32 cellular contexts compared by ENCODE assay signal in genomic region chr9:119634036-119634435, GRCh38.
"Had no signal": no experiment of that assay in that cellular context is flagged by ENCODE, and none has a peak within 500 bp of the region (broad histone marks: within the 10 kb centered on the region; RNA-seq: fewer than 3 reads in every experiment).

No MANE protein-coding gene starts in this region.

- H3K9me3 Mint-ChIP-seq: activated B cell treated with CpG ODN at 0.5 μM for 24 hours; activated naive CD8-positive, alpha-beta T cell treated with anti-CD3 and anti-CD28 coated beads, Interleukin-2, amount 10 ng/mL, durations not matched to agents 7 days and 5 days had no signal

- H3K36me3 Mint-ChIP-seq: activated CD8-positive, alpha-beta memory T cell treated with anti-CD3 and anti-CD28 coated beads, Interleukin-2, amount 10 ng/mL, durations not matched to agents 7 days and 5 days; activated naive CD4-positive, alpha-beta T cell treated with anti-CD3 and anti-CD28 coated beads, Interleukin-2, amount 10 ng/mL, durations not matched to agents 7 days and 5 days; activated naive CD4-positive, alpha-beta T cell treated with anti-CD3 and anti-CD28 coated beads, Interleukin-2, amount 50 U/mL, for 24 hours; activated naive CD8-positive, alpha-beta T cell; activated naive CD8-positive, alpha-beta T cell treated with anti-CD3 and anti-CD28 coated beads, Interleukin-2, amount 10 ng/mL, durations not matched to agents 7 days and 5 days had no signal

- ATAC-seq: activated CD8-positive, alpha-beta memory T cell treated with anti-CD3 and anti-CD28 coated beads, Interleukin-2, amount 10 ng/mL, durations not matched to agents 7 days and 5 days; activated CD8-positive, alpha-beta T cell treated with anti-CD3 and anti-CD28 coated beads, Interleukin-2, amount 10 ng/mL, durations not matched to agents 7 days and 5 days; activated naive CD8-positive, alpha-beta T cell treated with anti-CD3 and anti-CD28 coated beads, Interleukin-2, amount 50 U/mL, for 24 hours; body of pancreas had no signal

- DNase-seq: activated B cell treated with CpG ODN at 0.5 μM for 24 hours; activated CD4-positive, alpha-beta memory T cell treated with anti-CD3 and anti-CD28 coated beads, Interleukin-2, amount 10 ng/mL, durations not matched to agents 7 days and 5 days; activated CD4-positive, alpha-beta T cell treated with anti-CD3 and anti-CD28 coated beads for 4 hours; activated CD4-positive, alpha-beta T cell treated with anti-CD3 and anti-CD28 coated beads, Interleukin-2, amount 10 ng/mL, durations not matched to agents 24 days and 14 days; activated CD4-positive, alpha-beta T cell treated with anti-CD3 and anti-CD28 coated beads, Interleukin-2, amount 50 U/mL, for 1 hour; activated CD4-positive, alpha-beta T cell treated with anti-CD3 and anti-CD28 coated beads, Interleukin-2, amount 50 U/mL, for 4 hours; activated CD4-positive, CD25-positive, alpha-beta regulatory T cell treated with anti-CD3 and anti-CD28 coated beads, Interleukin-2, amount 50 U/mL, for 72 hours; activated CD8-positive, alpha-beta memory T cell treated with anti-CD3 and anti-CD28 coated beads for 24 hours; activated CD8-positive, alpha-beta memory T cell treated with anti-CD3 and anti-CD28 coated beads, Interleukin-2, amount 10 ng/mL, durations not matched to agents 7 days and 5 days; activated CD8-positive, alpha-beta memory T cell treated with anti-CD3 and anti-CD28 coated beads, Interleukin-2, amount 50 U/mL, for 48 hours; activated CD8-positive, alpha-beta T cell treated with anti-CD3 and anti-CD28 coated beads, Interleukin-2, amount 10 ng/mL, durations not matched to agents 7 days and 5 days; activated effector memory CD4-positive, alpha-beta T cell treated with Interleukin-2 at 50 U/mL for 16 hours; activated gamma-delta T cell; activated naive CD4-positive, alpha-beta T cell treated with anti-CD3 and anti-CD28 coated beads, Interleukin-2, amount 10 ng/mL, durations not matched to agents 7 days and 5 days; activated naive CD4-positive, alpha-beta T cell treated with Interleukin-2 at 50 U/mL for 16 hours; activated naive CD8-positive, alpha-beta T cell treated with anti-CD3 and anti-CD28 coated beads, Interleukin-2, amount 10 ng/mL, durations not matched to agents 7 days and 5 days; activated naive CD8-positive, alpha-beta T cell treated with anti-CD3 and anti-CD28 coated beads, Interleukin-2, amount 50 U/mL, for 24 hours; activated T-cell treated with anti-CD3 and anti-CD28 coated beads, Interleukin-2, amount 50 U/mL, for 24 hours; activated T-cell treated with anti-CD3 and anti-CD28 coated beads, Interleukin-2, amount 50 U/mL, for 48 hours; amygdala; aorta; body of pancreas; brain microvascular endothelial cell; central memory CD4-positive, alpha-beta T cell; colonic mucosa; T-helper 2 cell; T-helper 9 cell had no signal

- H3K4me1 Mint-ChIP-seq: activated B cell treated with CpG ODN at 0.5 μM for 24 hours; activated CD4-positive, alpha-beta memory T cell treated with anti-CD3 and anti-CD28 coated beads, Interleukin-2, amount 10 ng/mL, durations not matched to agents 7 days and 5 days; activated CD4-positive, alpha-beta T cell treated with anti-CD3 and anti-CD28 coated beads, Interleukin-2, amount 10 ng/mL, durations not matched to agents 24 days and 14 days; activated CD8-positive, alpha-beta memory T cell treated with anti-CD3 and anti-CD28 coated beads, Interleukin-2, amount 10 ng/mL, durations not matched to agents 7 days and 5 days; activated naive CD4-positive, alpha-beta T cell treated with anti-CD3 and anti-CD28 coated beads, Interleukin-2, amount 10 ng/mL, durations not matched to agents 7 days and 5 days; activated naive CD4-positive, alpha-beta T cell treated with anti-CD3 and anti-CD28 coated beads, Interleukin-2, amount 50 U/mL, for 24 hours; activated naive CD8-positive, alpha-beta T cell treated with anti-CD3 and anti-CD28 coated beads, Interleukin-2, amount 10 ng/mL, durations not matched to agents 7 days and 5 days; activated naive CD8-positive, alpha-beta T cell treated with anti-CD3 and anti-CD28 coated beads, Interleukin-2, amount 50 U/mL, for 24 hours had no signal

- H3K27me3 Mint-ChIP-seq: activated B cell treated with CpG ODN at 0.5 μM for 24 hours; activated CD4-positive, alpha-beta memory T cell treated with anti-CD3 and anti-CD28 coated beads, Interleukin-2, amount 10 ng/mL, durations not matched to agents 7 days and 5 days; activated CD4-positive, alpha-beta T cell treated with anti-CD3 and anti-CD28 coated beads, Interleukin-2, amount 10 ng/mL, durations not matched to agents 24 days and 14 days; activated CD8-positive, alpha-beta memory T cell treated with anti-CD3 and anti-CD28 coated beads, Interleukin-2, amount 10 ng/mL, durations not matched to agents 7 days and 5 days; activated naive CD4-positive, alpha-beta T cell treated with anti-CD3 and anti-CD28 coated beads, Interleukin-2, amount 10 ng/mL, durations not matched to agents 7 days and 5 days; activated naive CD4-positive, alpha-beta T cell treated with anti-CD3 and anti-CD28 coated beads, Interleukin-2, amount 50 U/mL, for 24 hours; activated naive CD8-positive, alpha-beta T cell; activated naive CD8-positive, alpha-beta T cell treated with anti-CD3 and anti-CD28 coated beads, Interleukin-2, amount 10 ng/mL, durations not matched to agents 7 days and 5 days; activated naive CD8-positive, alpha-beta T cell treated with anti-CD3 and anti-CD28 coated beads, Interleukin-2, amount 50 U/mL, for 24 hours; activated T-cell treated with anti-CD3 and anti-CD28 coated beads, Interleukin-2, amount 50 U/mL, for 24 hours had no signal

- H3K4me3 Mint-ChIP-seq: activated B cell treated with CpG ODN at 0.5 μM for 24 hours; activated CD4-positive, alpha-beta memory T cell treated with anti-CD3 and anti-CD28 coated beads, Interleukin-2, amount 10 ng/mL, durations not matched to agents 7 days and 5 days; activated CD4-positive, alpha-beta T cell treated with anti-CD3 and anti-CD28 coated beads, Interleukin-2, amount 10 ng/mL, durations not matched to agents 24 days and 14 days; activated CD8-positive, alpha-beta memory T cell treated with anti-CD3 and anti-CD28 coated beads, Interleukin-2, amount 10 ng/mL, durations not matched to agents 7 days and 5 days; activated CD8-positive, alpha-beta T cell treated with anti-CD3 and anti-CD28 coated beads, Interleukin-2, amount 10 ng/mL, durations not matched to agents 7 days and 5 days; activated naive CD4-positive, alpha-beta T cell treated with anti-CD3 and anti-CD28 coated beads, Interleukin-2, amount 10 ng/mL, durations not matched to agents 7 days and 5 days; activated naive CD4-positive, alpha-beta T cell treated with anti-CD3 and anti-CD28 coated beads, Interleukin-2, amount 50 U/mL, for 24 hours; activated naive CD8-positive, alpha-beta T cell; activated naive CD8-positive, alpha-beta T cell treated with anti-CD3 and anti-CD28 coated beads, Interleukin-2, amount 10 ng/mL, durations not matched to agents 7 days and 5 days; activated naive CD8-positive, alpha-beta T cell treated with anti-CD3 and anti-CD28 coated beads, Interleukin-2, amount 50 U/mL, for 24 hours; activated T-cell treated with anti-CD3 and anti-CD28 coated beads, Interleukin-2, amount 50 U/mL, for 24 hours; T-helper 1 cell treated with Interleukin-12 subunit alpha and Interleukin-12 subunit beta and Interleukin-4 antibody, amounts not matched to agents 30 μg/mL and 1 μg/mL, for 36 hours; T-helper 2 cell treated with Interferon-gamma antibody and Interleukin-4, amounts not matched to agents 5 μg/mL and 100 μg/mL, for 36 hours had no signal

- H3K27ac Mint-ChIP-seq: activated B cell treated with CpG ODN at 0.5 μM for 24 hours; activated CD4-positive, alpha-beta memory T cell treated with anti-CD3 and anti-CD28 coated beads, Interleukin-2, amount 10 ng/mL, durations not matched to agents 7 days and 5 days; activated CD4-positive, alpha-beta T cell treated with anti-CD3 and anti-CD28 coated beads, Interleukin-2, amount 10 ng/mL, durations not matched to agents 24 days and 14 days; activated CD8-positive, alpha-beta memory T cell treated with anti-CD3 and anti-CD28 coated beads, Interleukin-2, amount 10 ng/mL, durations not matched to agents 7 days and 5 days; activated CD8-positive, alpha-beta T cell treated with anti-CD3 and anti-CD28 coated beads, Interleukin-2, amount 10 ng/mL, durations not matched to agents 7 days and 5 days; activated naive CD4-positive, alpha-beta T cell treated with anti-CD3 and anti-CD28 coated beads, Interleukin-2, amount 10 ng/mL, durations not matched to agents 7 days and 5 days; activated naive CD4-positive, alpha-beta T cell treated with anti-CD3 and anti-CD28 coated beads, Interleukin-2, amount 50 U/mL, for 24 hours; activated naive CD8-positive, alpha-beta T cell; activated naive CD8-positive, alpha-beta T cell treated with anti-CD3 and anti-CD28 coated beads, Interleukin-2, amount 10 ng/mL, durations not matched to agents 7 days and 5 days; activated naive CD8-positive, alpha-beta T cell treated with anti-CD3 and anti-CD28 coated beads, Interleukin-2, amount 50 U/mL, for 24 hours; activated T-cell treated with anti-CD3 and anti-CD28 coated beads, Interleukin-2, amount 50 U/mL, for 24 hours; activated T-helper 2 cell treated with anti-CD3 and anti-CD28 coated beads, Interferon-gamma antibody, Interleukin-2, Interleukin-4, amounts not matched to agents 10 μg/mL and 5 μg/mL and 100 μg/mL, durations not matched to agents 14 hours and 24 hours and 36 hours; T-helper 1 cell treated with Interleukin-12 subunit alpha and Interleukin-12 subunit beta and Interleukin-4 antibody, amounts not matched to agents 30 μg/mL and 1 μg/mL, for 36 hours; T-helper 2 cell treated with Interferon-gamma antibody and Interleukin-4, amounts not matched to agents 5 μg/mL and 100 μg/mL, for 36 hours had no signal
